In genomic region chr15:75454471-75455418, GRCh38 we compare ENCODE assay signal across 1 cellular context.
TF ChIP-seq lines count a peak whose summit lies in the region.

No MANE protein-coding gene starts in this region.

TF ChIP-seq in HEK293, 187 proteins besides CTCF, POLR2A, EP300 and RAD21 (continued from another document):
- TF ChIP-seq PATZ1 (tag by site-specific recombination; IDR thresholded peaks at IDR 0.05) (peak; percentile 81), GFI1B (tag by site-specific recombination; IDR thresholded peaks at IDR 0.05) (no peak), ZNF76 (tag by site-specific recombination; IDR thresholded peaks at IDR 0.05; ENCODE audit: borderline replicate concordance, low read depth) (peak; percentile 61; the same call in 1 of the 2 replicates), ZIC2 (tag by site-specific recombination; IDR thresholded peaks at IDR 0.05) (0 out of 2 replicates have a peak, but pooled peaks have one; percentile 7), ZNF23 (tag by site-specific recombination; IDR thresholded peaks at IDR 0.05; ENCODE audit: borderline replicate concordance) (no peak), ZNF157 (tag by site-specific recombination; IDR thresholded peaks at IDR 0.05) (no peak), ELK4 (IDR thresholded peaks at IDR 0.05; ENCODE audit: borderline replicate concordance, low read depth, low read length) (no peak), ZBTB17 (tag by site-specific recombination; IDR thresholded peaks at IDR 0.05) (no peak), FEZF1 (tag by site-specific recombination; IDR thresholded peaks at IDR 0.05) (no peak), ZFP37 (tag by site-specific recombination; IDR thresholded peaks at IDR 0.05) (no peak), SP7 (tag by site-specific recombination; IDR thresholded peaks at IDR 0.05) (no peak), ZNF510 (tag by site-specific recombination; IDR thresholded peaks at IDR 0.05; ENCODE audit: insufficient replicate concordance) (no peak), ZNF362 (tag by site-specific recombination; IDR thresholded peaks at IDR 0.05) (no peak), ZNF423 (tag by site-specific recombination; IDR thresholded peaks at IDR 0.05) (no peak), ZNF214 (tag by site-specific recombination; IDR thresholded peaks at IDR 0.05; ENCODE audit: borderline replicate concordance) (no peak), ZNF341 (tag by site-specific recombination; IDR thresholded peaks at IDR 0.05; ENCODE audit: low read depth) (peak; percentile 93), RBAK (tag by site-specific recombination; IDR thresholded peaks at IDR 0.05) (no peak), ZNF658 (tag by site-specific recombination; IDR thresholded peaks at IDR 0.05) (no peak), MEIS1 (CRISPR knock-in tag; IDR thresholded peaks at IDR 0.05; ENCODE audit: borderline replicate concordance) (no peak), ZNF248 (tag by site-specific recombination; IDR thresholded peaks at IDR 0.05) (no peak), ZNF391 (tag by site-specific recombination; IDR thresholded peaks at IDR 0.05; ENCODE audit: borderline replicate concordance, low read depth) (no peak; the same call in 1 of the 2 replicates)
